In the genomic region with DNA sequence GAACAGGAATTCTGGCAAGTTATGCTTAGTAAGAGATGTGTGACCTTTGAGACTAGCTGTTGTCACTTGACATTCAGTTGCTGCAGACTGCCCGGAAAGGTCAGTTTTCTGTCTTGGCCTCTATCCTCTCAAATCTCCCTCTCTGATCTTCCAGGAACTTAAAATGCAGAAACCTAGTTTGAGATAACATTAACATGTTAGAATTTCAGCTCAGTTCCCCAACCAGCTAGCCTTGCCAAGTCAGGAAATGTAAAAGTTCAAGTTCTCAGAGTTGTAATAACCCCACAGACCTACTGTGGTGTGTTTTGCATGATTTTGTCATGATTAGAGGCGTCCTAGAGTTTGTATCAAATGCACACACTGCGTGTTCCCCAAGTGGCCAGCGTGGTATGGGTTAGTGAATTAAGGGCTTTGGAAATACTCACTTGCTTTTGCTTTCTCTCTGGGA, we compare ENCODE assay signal across 18 cellular contexts. TPM values are rescaled to one million over a fixed set of nuclear protein-coding genes. Genes with fewer than 3 reads are reported as not detected.
A peak's percentile ranks its signal among the peaks of the same experiment; 100 is the strongest.
DNase-seq lines count a peak whose midpoint lies in the region; ATAC-seq and TF ChIP-seq lines count a peak whose summit lies in the region.
"Had no signal": no experiment of that assay in that cellular context is flagged by ENCODE, and none has a peak within 500 bp of the region (broad histone marks: within the 10 kb centered on the region; RNA-seq: fewer than 3 reads in every experiment).

No MANE protein-coding gene starts in this region.

- H3K4me3 ChIP-seq in OCI-LY7 (ENCODE audit: low read depth, low read length, poor library complexity, severe bottlenecking) = no peak overlapping the region
- H3K4me3 ChIP-seq: esophagus muscularis mucosa, tibial artery had no signal

- ATAC-seq in stimulated activated effector memory CD8-positive, alpha-beta T cell treated with anti-CD3 and anti-CD28 coated beads, Interleukin-12 subunit alpha, Interleukin-12 subunit beta, amount 100 ng/mL, for 72 hours = no peak

- H3K9me3 Mint-ChIP-seq in activated T-cell treated with anti-CD3 and anti-CD28 coated beads, Interleukin-2, amount 50 U/mL, for 24 hours = no peaks in the 10 kb centered on the region
- no peaks in the 10 kb centered on the region for H3K9me3 Mint-ChIP-seq in dendritic cell treated with granulocyte-macrophage colony-stimulating factor and Interleukin-4, amounts not matched to agents 40 ng/mL and 50 ng/mL, for 4 days
- H3K9me3 Mint-ChIP-seq in stimulated activated effector memory CD8-positive, alpha-beta T cell treated with anti-CD3 and anti-CD28 coated beads, Interleukin-12 subunit alpha, Interleukin-12 subunit beta, amount 100 ng/mL, for 72 hours = no peaks in the 10 kb centered on the region
- H3K9me3 Mint-ChIP-seq: activated T-cell treated with anti-CD3 and anti-CD28 coated beads, Interleukin-2, amount 50 U/mL, for 4 hours had no signal

- POLR2A ChIA-PET in OCI-LY7 (lab: Charles Lee) = interaction anchor here (0.7 to 4.4 kb wide), 8 partner anchors 9 to 22 kb away, joined by 3 to 24 read pairs (median 6); no protein-coding TSS in a partner anchor

- intact Hi-C loops in OCI-LY7 (cut with micrococcal nuclease; ENCODE audit: unreplicated experiment) = no loop called here
- intact Hi-C loops in dendritic cell treated with granulocyte-macrophage colony-stimulating factor and Interleukin-4, amounts not matched to agents 40 ng/mL and 50 ng/mL, for 4 days (cut with micrococcal nuclease) = loop anchor here (5.0 kb wide), 1 partner anchor 53 kb away; a partner anchor contains a TSS

- DNase-seq in activated T-cell treated with anti-CD3 and anti-CD28 coated beads, Interleukin-2, amount 50 U/mL, for 24 hours = no peak
- DNase-seq in activated T-cell treated with anti-CD3 and anti-CD28 coated beads, Interleukin-2, amount 50 U/mL, for 1 hour = no peak
- DNase-seq in OCI-LY7 (ENCODE audit: low spot score) = no peak
- DNase-seq in stimulated activated effector memory CD8-positive, alpha-beta T cell treated with anti-CD3 and anti-CD28 coated beads, Interleukin-12 subunit alpha, Interleukin-12 subunit beta, amount 100 ng/mL, for 72 hours (ENCODE audit: low spot score in 2 of 2) = no peak
- no peak for DNase-seq in germinal center (ENCODE audit: low spot score)
- DNase-seq in epidermal melanocyte (ENCODE audit: insufficient read length, low spot score) = no peak
- DNase-seq in stimulated activated CD4-positive, alpha-beta T cell treated with anti-CD3 and anti-CD28 coated beads, Interleukin-15, amount 100 ng/mL, for 24 hours = no peak
- DNase-seq: activated T-cell treated with anti-CD3 and anti-CD28 coated beads, Interleukin-2, amount 50 U/mL, for 4 hours; COR-L47; dermis blood vessel endothelial cell; hypothalamus; MM.1S; NCI-H2081 treated with DMSO at 0.1 percent for 48 hours; NCI-H774; tibial artery had no signal

- H3K27ac Mint-ChIP-seq in activated T-cell treated with anti-CD3 and anti-CD28 coated beads, Interleukin-2, amount 50 U/mL, for 24 hours = peak overlapping the region; percentile 48
- H3K27ac Mint-ChIP-seq in dendritic cell treated with granulocyte-macrophage colony-stimulating factor and Interleukin-4, amounts not matched to agents 40 ng/mL and 50 ng/mL, for 4 days = peak overlapping the region; percentile 97
- peak overlapping the region; percentile 40 for H3K27ac Mint-ChIP-seq in stimulated activated effector memory CD8-positive, alpha-beta T cell treated with anti-CD3 and anti-CD28 coated beads, Interleukin-12 subunit alpha, Interleukin-12 subunit beta, amount 100 ng/mL, for 72 hours

- no peaks in the 10 kb centered on the region for H3K27me3 Mint-ChIP-seq in activated T-cell treated with anti-CD3 and anti-CD28 coated beads, Interleukin-2, amount 50 U/mL, for 24 hours
- no peaks in the 10 kb centered on the region for H3K27me3 Mint-ChIP-seq in dendritic cell treated with granulocyte-macrophage colony-stimulating factor and Interleukin-4, amounts not matched to agents 40 ng/mL and 50 ng/mL, for 4 days

- no TSS peak for BruUV-seq in OCI-LY7 (replicated peaks; lab: Mats Ljungman, UMichigan)

- peaks cover 22% of the 10 kb centered on the region for H3K36me3 Mint-ChIP-seq in activated T-cell treated with anti-CD3 and anti-CD28 coated beads, Interleukin-2, amount 50 U/mL, for 24 hours (ENCODE audit: low read depth)
- peaks cover 52% of the 10 kb centered on the region for H3K36me3 Mint-ChIP-seq in dendritic cell treated with granulocyte-macrophage colony-stimulating factor and Interleukin-4, amounts not matched to agents 40 ng/mL and 50 ng/mL, for 4 days (ENCODE audit: low read depth)
- H3K36me3 Mint-ChIP-seq in stimulated activated effector memory CD8-positive, alpha-beta T cell treated with anti-CD3 and anti-CD28 coated beads, Interleukin-12 subunit alpha, Interleukin-12 subunit beta, amount 100 ng/mL, for 72 hours = peaks cover 12% of the 10 kb centered on the region

- peaks cover 63% of the 10 kb centered on the region for H3K4me1 ChIP-seq in OCI-LY7 (ENCODE audit: insufficient read depth, low read length, poor library complexity, severe bottlenecking)
- H3K4me1 ChIP-seq: tibial artery had no signal

- H3K4me3 Mint-ChIP-seq in activated T-cell treated with anti-CD3 and anti-CD28 coated beads, Interleukin-2, amount 50 U/mL, for 24 hours = peak overlapping the region; percentile 27
- H3K4me3 Mint-ChIP-seq in dendritic cell treated with granulocyte-macrophage colony-stimulating factor and Interleukin-4, amounts not matched to agents 40 ng/mL and 50 ng/mL, for 4 days = peak overlapping the region; percentile 30
- H3K4me3 Mint-ChIP-seq in stimulated activated effector memory CD8-positive, alpha-beta T cell treated with anti-CD3 and anti-CD28 coated beads, Interleukin-12 subunit alpha, Interleukin-12 subunit beta, amount 100 ng/mL, for 72 hours = peak overlapping the region; percentile 38
- H3K4me3 Mint-ChIP-seq: activated T-cell treated with anti-CD3 and anti-CD28 coated beads, Interleukin-2, amount 50 U/mL, for 4 hours had no signal

- peaks cover 65% of the 10 kb centered on the region for H3K4me1 Mint-ChIP-seq in activated T-cell treated with anti-CD3 and anti-CD28 coated beads, Interleukin-2, amount 50 U/mL, for 24 hours (ENCODE audit: low read depth)
- H3K4me1 Mint-ChIP-seq in dendritic cell treated with granulocyte-macrophage colony-stimulating factor and Interleukin-4, amounts not matched to agents 40 ng/mL and 50 ng/mL, for 4 days (ENCODE audit: low read depth) = peaks cover 89% of the 10 kb centered on the region
- H3K4me1 Mint-ChIP-seq in stimulated activated effector memory CD8-positive, alpha-beta T cell treated with anti-CD3 and anti-CD28 coated beads, Interleukin-12 subunit alpha, Interleukin-12 subunit beta, amount 100 ng/mL, for 72 hours = peaks cover 72% of the 10 kb centered on the region

- H2AFZ ChIP-seq in OCI-LY7 (ENCODE audit: low read length) = no peak overlapping the region

- no peak overlapping the region for H3K27ac ChIP-seq in OCI-LY7 (ENCODE audit: low read depth, low read length, poor library complexity, severe bottlenecking)
- H3K27ac ChIP-seq: esophagus muscularis mucosa, tibial artery had no signal

- TF ChIP-seq CTCF in OCI-LY7 (conservative IDR thresholded peaks at IDR 0.05; ENCODE audit: low read length) = no peak

- no peaks in the 10 kb centered on the region for H3K9me2 ChIP-seq in OCI-LY7 (ENCODE audit: insufficient read depth, low read length)

- CTCF ChIA-PET in OCI-LY7 (lab: Charles Lee; ENCODE audit: unreplicated experiment) = no interaction called here

- H3K9me3 ChIP-seq in OCI-LY7 (ENCODE audit: low read length) = no peaks in the 10 kb centered on the region
- H3K9me3 ChIP-seq: esophagus muscularis mucosa, tibial artery had no signal

- H3K79me2 ChIP-seq in OCI-LY7 (ENCODE audit: insufficient read depth, low read depth, low read length) = no peaks in the 10 kb centered on the region

- H4K20me1 ChIP-seq in OCI-LY7 (ENCODE audit: insufficient read depth, low read length) = no peaks in the 10 kb centered on the region

- peaks cover 31% of the 10 kb centered on the region; the same call in 1 of the 2 replicates for H3K36me3 ChIP-seq in OCI-LY7 (ENCODE audit: insufficient read depth, low read length)
- H3K36me3 ChIP-seq: tibial artery had no signal

- H3K4me2 ChIP-seq in OCI-LY7 (ENCODE audit: low read length) = 0 out of 2 replicates have a peak overlapping the region, but pooled peaks have one; percentile 1

RNA-seq across cellular contexts. Expression of a gene that starts 46.6 kb away (rescaled TPM):
- total RNA-seq in OCI-LY7 (2014; rRNA removed; shearing (Covaris generic)) = 133 and 149 TPM in 2 replicates
- 171 and 215 TPM in 2 replicates for total RNA-seq in OCI-LY7 (2022)

RNA-seq across cellular contexts. Expression of a gene that starts 52.7 kb away (rescaled TPM):
- total RNA-seq in OCI-LY7 (2014; rRNA removed; shearing (Covaris generic)) = 143 and 189 TPM in 2 replicates
- total RNA-seq in OCI-LY7 (2022) = 281 and 291 TPM in 2 replicates
- total RNA-seq: dermis blood vessel endothelial cell, HT-29 had no signal

Comparison
In these comparisons a context has a peak if more than half of its experiments do, and no peak if none do; other contexts are left out.
1. H3K27ac Mint-ChIP-seq: peak in every context shown above with its lines; median percentile 97 in dendritic cell treated with granulocyte-macrophage colony-stimulating factor and Interleukin-4, amounts not matched to agents 40 ng/mL and 50 ng/mL, for 4 days; 48 in activated T-cell treated with anti-CD3 and anti-CD28 coated beads, Interleukin-2, amount 50 U/mL, for 24 hours; 40 in stimulated activated effector memory CD8-positive, alpha-beta T cell treated with anti-CD3 and anti-CD28 coated beads, Interleukin-12 subunit alpha, Interleukin-12 subunit beta, amount 100 ng/mL, for 72 hours.